Comparison of ENCODE assay signal across 1 cellular context in genomic region chr15:78149068-78149804, GRCh38.
A peak's percentile ranks its signal among the peaks of the same experiment; 100 is the strongest.
TF ChIP-seq lines count a peak whose summit lies in the region.

Gene IDH3A (plus strand): TSS chr15:78149362. CDS start chr15:78149404, 42 bp downstream.

TF ChIP-seq in GM23338, 12 proteins besides CTCF, POLR2A, EP300 and RAD21 (continued from another document):
- no peak for TF ChIP-seq ETS1 (IDR thresholded peaks at IDR 0.05)
- peak; percentile 86 for TF ChIP-seq POLR2AphosphoS5 (IDR thresholded peaks at IDR 0.05; ENCODE audit: low read depth)
